8 cellular contexts compared by ENCODE assay signal in the genomic region with DNA sequence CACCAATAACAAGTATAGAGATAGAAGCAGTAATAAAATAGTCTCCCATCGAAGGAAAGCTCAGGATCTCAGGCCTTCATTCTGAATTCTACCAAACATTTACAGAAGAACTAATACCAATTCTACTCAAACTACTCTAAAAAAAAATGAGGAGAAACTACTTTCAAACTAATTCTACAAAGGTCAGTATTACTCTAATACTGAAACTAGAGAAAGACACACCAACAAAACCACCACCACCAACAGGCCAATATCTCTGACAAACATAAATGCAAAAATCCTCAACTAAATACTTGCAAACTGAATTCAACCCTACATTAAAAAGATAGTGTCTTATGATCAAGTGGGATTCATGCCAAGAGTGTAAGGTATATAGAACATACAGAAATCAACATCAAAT.
"Had no signal": no experiment of that assay in that cellular context is flagged by ENCODE, and none has a peak within 500 bp of the region (broad histone marks: within the 10 kb centered on the region; RNA-seq: fewer than 3 reads in every experiment).

No MANE protein-coding gene starts in this region.

- FAIRE-seq: G401.6, GM12878, GM12891, GM12892, GM18507, GM19239 had no signal

- H3K4me3 ChIP-seq: GM12878 had no signal

- ATAC-seq: GM12878 had no signal

- DNase-seq: GDM1, GF-D8 had no signal
